Comparison of ENCODE assay signal across 13 cellular contexts in the genomic region with DNA sequence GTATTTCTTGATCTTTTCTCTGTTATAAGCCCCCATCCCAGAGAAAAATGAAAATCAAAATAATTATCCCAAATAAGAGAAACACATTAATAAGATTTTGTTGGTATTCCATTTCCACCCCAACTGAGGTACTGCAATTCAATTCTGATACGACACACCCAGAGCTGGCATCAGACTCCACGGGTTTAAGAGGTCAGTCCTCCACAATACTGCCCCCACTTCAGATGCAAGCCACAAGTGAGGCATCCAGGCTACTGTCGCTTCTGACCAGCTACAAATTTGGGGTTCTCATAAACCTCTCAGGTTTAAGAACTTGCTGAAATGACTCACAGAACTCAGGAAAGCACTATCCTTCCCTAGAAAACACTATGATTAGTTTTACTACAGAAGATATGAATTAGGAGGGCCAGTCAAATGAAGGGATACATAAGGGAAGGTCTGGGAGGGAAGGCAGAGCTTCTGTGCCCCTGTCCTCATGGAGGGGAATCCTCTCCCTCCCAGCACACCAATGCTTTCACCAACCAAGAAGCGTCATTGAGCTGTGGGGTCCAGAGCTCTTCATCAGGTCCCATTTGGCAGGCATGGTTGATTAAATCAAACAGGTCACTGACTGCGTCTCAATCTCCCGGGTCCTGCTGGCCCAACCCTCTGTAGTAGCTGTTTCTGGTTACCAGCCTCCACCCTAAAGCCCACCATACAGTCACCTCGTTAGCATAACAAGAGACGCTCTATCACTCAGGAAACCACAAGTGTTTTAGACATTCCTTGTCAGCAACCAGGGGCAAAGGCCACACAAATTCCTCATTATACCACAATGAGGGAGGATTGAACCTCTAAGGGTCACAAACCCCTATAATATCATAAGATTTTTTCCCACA. TPM values are rescaled to one million over a fixed set of nuclear protein-coding genes. Genes with fewer than 3 reads are reported as not detected.
DNase-seq lines count a peak whose midpoint lies in the region; ATAC-seq, FAIRE-seq and TF ChIP-seq lines count a peak whose summit lies in the region.
"Had no signal": no experiment of that assay in that cellular context is flagged by ENCODE, and none has a peak within 500 bp of the region (broad histone marks: within the 10 kb centered on the region; RNA-seq: fewer than 3 reads in every experiment).

No MANE protein-coding gene starts in this region.

- H2BK120ac ChIP-seq in H1 (replicated peaks; ENCODE audit: low read depth, low read length), result no peak overlapping the region

- H3K27ac Mint-ChIP-seq in progenitor cell of endocrine pancreas, result no peak overlapping the region
- H3K27ac Mint-ChIP-seq: T-cell had no signal

- no peak overlapping the region for H4K5ac ChIP-seq in H1 (ENCODE audit: insufficient read length, low read depth, low read length)

- no peak for TF ChIP-seq RAD21 in H1 (IDR thresholded peaks at IDR 0.05 in 1 of 2, conservative IDR thresholded peaks at IDR 0.05 in 1 of 2; ENCODE audit: low read depth in 2 of 2, low read length in 2 of 2)

- intact Hi-C loops in Panc1 (cut with micrococcal nuclease; ENCODE audit: unreplicated experiment), result loop anchor here (1.0 to 5.0 kb wide), 2 partner anchors 158 to 282 kb away; no protein-coding TSS in a partner anchor
- intact Hi-C loops in right lobe of liver (cut with DNase I), result loop anchor here in 1 of 2 donors (10.0 kb wide), 1 partner anchor 165 kb away; no protein-coding TSS in a partner anchor

- H3K4me3 Mint-ChIP-seq in progenitor cell of endocrine pancreas (ENCODE audit: low read depth), result no peak overlapping the region
- H3K4me3 Mint-ChIP-seq: T-cell had no signal

- H2BK15ac ChIP-seq in H1 (ENCODE audit: low read length), result no peak overlapping the region

- H3K79me2 ChIP-seq in H1 (ENCODE audit: control insufficient read depth in 1 of 2, insufficient read depth in 2 of 2, low read length in 2 of 2), result no peaks in the 10 kb centered on the region

- H3K4me3 ChIP-seq in Panc1 (ENCODE audit: low read depth in 2 of 2, low read length in 2 of 2) (no peak overlapping the region), H1 (ENCODE audit: extremely low read depth in 1 of 4, insufficient read depth in 2 of 4, low read depth in 3 of 4, low read length in 4 of 4) (peak overlapping the region in 1 of 4 experiments; percentile 33; a peak in 1 of 8 replicates), right lobe of liver (no peak overlapping the region)
- H3K4me3 ChIP-seq: right atrium auricular region, tibial artery had no signal

- peak overlapping the region; percentile 93 for H2BK12ac ChIP-seq in H1 (ENCODE audit: low read depth, low read length)

- peak overlapping the region; percentile 46 to 51 for H3K4me2 ChIP-seq in H1 (ENCODE audit: insufficient read depth in 1 of 2, low read depth in 2 of 2, low read length in 2 of 2)

- peak overlapping the region; percentile 84 for H2BK5ac ChIP-seq in H1 (ENCODE audit: low read depth, low read length)

- H4K91ac ChIP-seq in H1 (replicated peaks; ENCODE audit: insufficient read length, low read length), result no peak overlapping the region

- H3K9me3 Mint-ChIP-seq in progenitor cell of endocrine pancreas (ENCODE audit: low read depth), result peaks cover 6% of the 10 kb centered on the region

- no peak overlapping the region for H3K23ac ChIP-seq in H1 (ENCODE audit: insufficient read length)

- H4K8ac ChIP-seq in H1 (ENCODE audit: extremely low read depth, insufficient read depth, low read length), result no peak overlapping the region

- no peak for TF ChIP-seq EP300 in H1 (IDR thresholded peaks at IDR 0.05; ENCODE audit: borderline replicate concordance in 1 of 2, low read depth in 2 of 2, low read length in 2 of 2)

- peak; percentile 95 for FAIRE-seq in H1 (lab: Jason Lieb, UNC)

- CTCF ChIA-PET in Panc1 (lab: Charles Lee), result interaction anchor here (0.5 to 1.6 kb wide), 6 partner anchors 26 to 283 kb away, joined by 3 to 5 read pairs (median 4); a partner anchor contains a TSS
- CTCF ChIA-PET in H1 (lab: Charles Lee; ENCODE audit: partially characterized antibody), result interaction anchor here (0.7 to 5.5 kb wide), 36 partner anchors 11 to 283 kb away, joined by 3 to 54 read pairs (median 5); a partner anchor contains a TSS

- H3K14ac ChIP-seq in H1 (ENCODE audit: insufficient read length), result no peak overlapping the region

- H3K27me3 Mint-ChIP-seq in progenitor cell of endocrine pancreas, result no peaks in the 10 kb centered on the region
- H3K27me3 Mint-ChIP-seq: T-cell had no signal

- H3K79me1 ChIP-seq in H1 (ENCODE audit: low read depth, low read length), result no peaks in the 10 kb centered on the region

- peak in 1 of 2 experiments; percentile 49; a peak in 2 of 3 replicates for TF ChIP-seq POLR2A in H1 (IDR thresholded peaks at IDR 0.05; ENCODE audit: control extremely low read depth in 1 of 2, low read depth in 2 of 2, low read length in 2 of 2)
- no peak for TF ChIP-seq POLR2A in right lobe of liver (IDR thresholded peaks at IDR 0.05)

- no peaks in the 10 kb centered on the region for H3K4me1 ChIP-seq in Panc1 (ENCODE audit: control insufficient read depth, insufficient read depth, low read length)
- H3K4me1 ChIP-seq in H1 (replicated peaks in 1 of 4; ENCODE audit: control insufficient read depth in 3 of 4, insufficient read depth in 4 of 4, low read length in 3 of 4), result peaks cover 3 to 18% (median 7%) of the 10 kb centered on the region in 4 experiments; a peak in 6 of 7 replicates
- H3K4me1 ChIP-seq in right lobe of liver, result peaks cover 0 to 19% (median 0%) of the 10 kb centered on the region in 4 donors
- H3K4me1 ChIP-seq: right atrium auricular region, tibial artery had no signal

- no TSS peak for BruUV-seq in Panc1 (replicated peaks; lab: Mats Ljungman, UMichigan)

- H3K27me3 ChIP-seq in Panc1 (ENCODE audit: control insufficient read depth, insufficient read depth, low read length), result no peaks in the 10 kb centered on the region
- H3K27me3 ChIP-seq in H1 (replicated peaks in 1 of 4; ENCODE audit: control insufficient read depth in 3 of 4, extremely low read depth in 1 of 4, insufficient read depth in 3 of 4, low read length in 3 of 4), result no peaks in the 10 kb centered on the region
- no peaks in the 10 kb centered on the region for H3K27me3 ChIP-seq in right lobe of liver
- H3K27me3 ChIP-seq: right atrium auricular region, tibial artery had no signal

- peaks cover 19% of the 10 kb centered on the region for H3K36me3 Mint-ChIP-seq in progenitor cell of endocrine pancreas (ENCODE audit: insufficient read depth)

- in situ Hi-C loops in Panc1 (cut with HindIII; ENCODE audit: low pct_unique_long_range_greater_than_20kb, low sequenced_read_pairs), result loop anchor here (10.0 kb wide), 1 partner anchor 65 kb away; a partner anchor contains a TSS

- H3K36me3 ChIP-seq in Panc1 (ENCODE audit: control insufficient read depth, insufficient read depth, low read length), result peaks cover 25% of the 10 kb centered on the region
- peaks cover 0 to 37% (median 20%) of the 10 kb centered on the region in 4 experiments; a peak in 6 of 8 replicates for H3K36me3 ChIP-seq in H1 (ENCODE audit: control insufficient read depth in 2 of 4, insufficient read depth in 4 of 4, low read length in 3 of 4)
- H3K36me3 ChIP-seq in right lobe of liver, result peaks cover 3 to 31% (median 19%) of the 10 kb centered on the region in 4 donors

- H3K18ac ChIP-seq in H1 (ENCODE audit: extremely low read depth, low read length), result 0 out of 2 replicates have a peak overlapping the region, but pooled peaks have one; percentile 66

- H3K56ac ChIP-seq in H1 (replicated peaks; ENCODE audit: insufficient read length, low read depth, low read length), result no peak overlapping the region

- peak; percentile 62 for ATAC-seq in Panc1
- ATAC-seq in right lobe of liver, result peak; percentile 43 to 56 (median 49)
- no peak for ATAC-seq in HG03460 (IDR thresholded peaks at IDR 0.05; ENCODE audit: unreplicated experiment)

- H3K9me3 ChIP-seq in Panc1 (ENCODE audit: control insufficient read depth, insufficient read depth, low read depth, low read length) (no peaks in the 10 kb centered on the region), H1 (ENCODE audit: insufficient read depth in 2 of 2, low read depth in 1 of 2, low read length in 1 of 2) (no peaks in the 10 kb centered on the region), right lobe of liver (no peaks in the 10 kb centered on the region)
- H3K9me3 ChIP-seq: tibial artery had no signal

- no peaks in the 10 kb centered on the region for H3K4me1 Mint-ChIP-seq in progenitor cell of endocrine pancreas (ENCODE audit: low read depth)

- H2AFZ ChIP-seq in H1 (ENCODE audit: low read length), result no peak overlapping the region

- H3K23me2 ChIP-seq in H1 (ENCODE audit: low read depth, low read length), result no peaks in the 10 kb centered on the region

- POLR2A ChIA-PET in Panc1 (lab: Charles Lee) (no interaction called here), H1 (lab: Charles Lee; ENCODE audit: partially characterized antibody) (interaction anchor here (0.7 to 2.6 kb wide), 11 partner anchors 9 to 213 kb away, joined by 3 to 7 read pairs (median 4); a partner anchor contains a TSS)

- H3K27ac ChIP-seq in Panc1 (ENCODE audit: low read length) (no peak overlapping the region), H1 (ENCODE audit: low read depth, low read length) (peak overlapping the region; percentile 33; the same call in 1 of the 2 replicates), right lobe of liver (no peak overlapping the region)
- H3K27ac ChIP-seq: right atrium auricular region, tibial artery had no signal

- no peak for TF ChIP-seq CTCF in Panc1 (IDR thresholded peaks at IDR 0.05)
- TF ChIP-seq CTCF in H1 (IDR thresholded peaks at IDR 0.05; ENCODE audit: control extremely low read depth in 1 of 3, insufficient read depth in 1 of 3, low read depth in 1 of 3, low read length in 3 of 3), result no peak
- no peak for TF ChIP-seq CTCF in right lobe of liver (IDR thresholded peaks at IDR 0.05)
- no peak for TF ChIP-seq CTCF in progenitor cell of endocrine pancreas (IDR thresholded peaks at IDR 0.05; ENCODE audit: unreplicated experiment)

- 45% methylated on average over 8 of the region's 8 CpGs; no CpG with 5 or more reads in 1 of the 2 experiments for WGBS in H1 (ENCODE audit: extremely low coverage in 1 of 2, insufficient coverage in 1 of 2, insufficient read length in 1 of 2, insufficient replicate concordance in 2 of 2, low coverage in 1 of 2, low lambda C conversion rate in 2 of 2, missing lambda C conversion rate in 1 of 2), 2 experiments
- 38% methylated on average over 8 of the region's 8 CpGs for WGBS in right lobe of liver (ENCODE audit: insufficient coverage, low coverage, low lambda C conversion rate, missing lambda C conversion rate)

- peak overlapping the region; percentile 65; the same call in 1 of the 2 replicates for H2AK5ac ChIP-seq in H1 (ENCODE audit: low read depth, low read length)

- H3K4ac ChIP-seq in H1 (replicated peaks; ENCODE audit: insufficient read length, low read depth, low read length), result no peak overlapping the region

- no peak overlapping the region for H2BK20ac ChIP-seq in H1 (ENCODE audit: low read length)

- H3K9ac ChIP-seq in H1 (replicated peaks in 1 of 4; ENCODE audit: extremely low read depth in 1 of 4, low read depth in 3 of 4, low read length in 3 of 4), result no peak overlapping the region; a peak in 1 of 7 replicates

- DNase-seq in ELF-1 (ENCODE audit: low read depth, low spot score) (peak; percentile 84), Panc1 (ENCODE audit: low read depth, low spot score) (no peak), H1 (ENCODE audit: low read depth in 1 of 2, low spot score in 2 of 2) (peak in 1 of 2 experiments; percentile 56), right lobe of liver (no peak), progenitor cell of endocrine pancreas (ENCODE audit: low spot score, unreplicated experiment) (no peak), NCI-H2107 (lab: John Stamatoyannopoulos, UW) (no peak), NCI-H1436 treated with DMSO at 0.1 percent for 48 hours (lab: John Stamatoyannopoulos, UW) (no peak)
- DNase-seq: activated CD4-positive, alpha-beta T cell treated with anti-CD3 and anti-CD28 coated beads, Interleukin-2, amount 50 U/mL, for 1 hour; left cardiac atrium; T-cell; tibial artery had no signal

- H4K20me1 ChIP-seq in H1 (replicated peaks in 1 of 2; ENCODE audit: control insufficient read depth in 1 of 2, insufficient read depth in 2 of 2, low read length in 2 of 2), result peaks cover 0 to 2% of the 10 kb centered on the region in 2 experiments

RNA-seq across cellular contexts. Expression of a gene that starts 46.2 kb away (rescaled TPM):
- total RNA-seq in Panc1 (2021; ENCODE audit: unreplicated experiment) (48.6 TPM), right lobe of liver (10 to 100 TPM; 15.7 to 27.9 (median 20.1) TPM), progenitor cell of endocrine pancreas (60.4 and 61.2 TPM in 2 replicates)
- 42.4 TPM for polyA plus RNA-seq in Panc1 (2012; ENCODE audit: insufficient read length)
- 64.7 and 64.8 TPM in 2 replicates for total RNA-seq in H1 (2021; fragmentation: NEBNext Ultra II Directional; extraction: Animal tissue kit (Norgen Biotek cat#: 25700))
- 15.9 and 18.4 TPM in 2 replicates for polyA plus RNA-seq in H1 (2011; rRNA removed)
- 46.4 TPM for polyA plus RNA-seq in H1 (2011; cell fraction: cytosol; rRNA removed)
- polyA plus RNA-seq in H1 (2011; cell fraction: nucleus; rRNA removed), result 18.5 TPM
- polyA plus RNA-seq in H1 (2012, experiment 1 of 2), result 52.2 to 82.9 TPM (median 60.2 TPM) in 4 replicates
- polyA plus RNA-seq in H1 (2012, experiment 2 of 2), result 3.6 TPM
- polyA plus RNA-seq in H1 (2013, experiment 1 of 2), result 41.3 TPM
- 42.9 TPM for polyA plus RNA-seq in H1 (2013, experiment 2 of 2)
- 26.3 and 28.4 TPM in 2 replicates for polyA minus RNA-seq in H1 (2011; rRNA and poly(A)+ RNA removed)
- polyA minus RNA-seq in H1 (2011; cell fraction: cytosol; rRNA and poly(A)+ RNA removed), result 40.9 TPM
- polyA minus RNA-seq in H1 (2011; cell fraction: nucleus; rRNA and poly(A)+ RNA removed), result 36.8 TPM

RNA-seq across cellular contexts. Expression of a gene that starts 55.4 kb away (rescaled TPM):
- total RNA-seq in Panc1 (2021; ENCODE audit: unreplicated experiment) (0.15 TPM), right lobe of liver (1 to 10 TPM in 2 of 6 experiments, under 1 TPM in 3, not detected in 1; 0.21 to 2.7 (median 0.37) TPM), progenitor cell of endocrine pancreas (0.64 TPM in 1 of 2 replicates, not detected in the other)
- polyA plus RNA-seq in Panc1 (2012; ENCODE audit: insufficient read length), result 0.12 TPM
- total RNA-seq in H1 (2021; fragmentation: NEBNext Ultra II Directional; extraction: Animal tissue kit (Norgen Biotek cat#: 25700)), result not detected in 2 replicates
- 0.05 TPM in 1 of 2 replicates, not detected in the other for polyA plus RNA-seq in H1 (2011; rRNA removed)
- not detected for polyA plus RNA-seq in H1 (2011; cell fraction: cytosol; rRNA removed)
- polyA plus RNA-seq in H1 (2011; cell fraction: nucleus; rRNA removed), result 0.01 TPM
- polyA plus RNA-seq in H1 (2012, experiment 1 of 2), result not detected in 4 replicates
- not detected for polyA plus RNA-seq in H1 (2012, experiment 2 of 2)
- not detected for polyA plus RNA-seq in H1 (2013, experiment 1 of 2)
- polyA plus RNA-seq in H1 (2013, experiment 2 of 2), result not detected
- not detected in 2 replicates for polyA minus RNA-seq in H1 (2011; rRNA and poly(A)+ RNA removed)
- not detected for polyA minus RNA-seq in H1 (2011; cell fraction: cytosol; rRNA and poly(A)+ RNA removed)
- not detected for polyA minus RNA-seq in H1 (2011; cell fraction: nucleus; rRNA and poly(A)+ RNA removed)
